Comparison of ENCODE assay signal across 8 cellular contexts in genomic region chr16:637081-638018, GRCh38. TPM values are rescaled to one million over a fixed set of nuclear protein-coding genes. Genes with fewer than 3 reads are reported as not detected.
DNase-seq lines count a peak whose midpoint lies in the region; ATAC-seq and TF ChIP-seq lines count a peak whose summit lies in the region.

No MANE protein-coding gene starts in this region.

- H3K36me3 ChIP-seq in H7 (replicated peaks; ENCODE audit: control insufficient read depth, insufficient read depth, low read length) (no peaks in the 10 kb centered on the region; the same call in none of the 2 replicates), vagina (no peaks in the 10 kb centered on the region)

- intact Hi-C loops in vagina (cut with DNase I) = no loop called here

- H3K4me1 ChIP-seq in vagina = peaks cover 38% of the 10 kb centered on the region

- no peaks in the 10 kb centered on the region for H3K9me3 ChIP-seq in vagina

- TF ChIP-seq CTCF in retinal pigment epithelial cell (conservative IDR thresholded peaks at IDR 0.05; ENCODE audit: low read depth, low read length) (no peak), vagina (IDR thresholded peaks at IDR 0.05) (peak in 1 of 3 experiments; percentile 1)

- ATAC-seq in HG03469 (IDR thresholded peaks at IDR 0.05; ENCODE audit: unreplicated experiment) = no peak

- DNase-seq in AG20443 (ENCODE audit: low spot score) (peak; percentile 99), H7 (peak; percentile 100), T follicular helper cell (ENCODE audit: low read depth) (peak; percentile 85), anterior cingulate cortex (lab: John Stamatoyannopoulos, UW) (peak in 49 of 58 donors; percentile 15 to 99 (median 95)), hepatic stellate cell (ENCODE audit: low spot score) (peak; percentile 99), retinal pigment epithelial cell (ENCODE audit: low read depth) (no peak), vagina (ENCODE audit: extremely low spot score in 2 of 2) (no peak)

- no peak for TF ChIP-seq POLR2A in vagina (IDR thresholded peaks at IDR 0.05)

- H3K27ac ChIP-seq in vagina = peak overlapping the region; percentile 99

- H3K4me3 ChIP-seq in H7 (ENCODE audit: insufficient read depth, low read depth, low read length) (peak overlapping the region; percentile 92), retinal pigment epithelial cell (ENCODE audit: low read length) (peak overlapping the region; percentile 77), vagina (peak overlapping the region; percentile 69 to 96)

- H3K27me3 ChIP-seq in H7 (ENCODE audit: control insufficient read depth, insufficient read depth, low read length) (peaks cover 1% of the 10 kb centered on the region), vagina (no peaks in the 10 kb centered on the region)

RNA-seq across cellular contexts. Expression of gene METTL26, which starts 1.2 kb away (rescaled TPM):
- total RNA-seq in H7 (2014; rRNA removed; shearing (Covaris generic)) = 129 and 135 TPM in 2 replicates
- total RNA-seq in vagina = 187 TPM

RNA-seq across cellular contexts. Expression of gene MCRIP2, which starts 4.3 kb away (rescaled TPM):
- 71.5 and 83.1 TPM in 2 replicates for total RNA-seq in H7 (2014; rRNA removed; shearing (Covaris generic))
- 27.0 TPM for total RNA-seq in vagina

RNA-seq across cellular contexts. Expression of gene WFIKKN1, which starts 6.6 kb away (rescaled TPM):
- 4.5 and 5.5 TPM in 2 replicates for total RNA-seq in H7 (2014; rRNA removed; shearing (Covaris generic))
- total RNA-seq in vagina = 3.2 TPM

RNA-seq across cellular contexts. Expression of gene WDR90, which starts 11.8 kb away (rescaled TPM):
- total RNA-seq in H7 (2014; rRNA removed; shearing (Covaris generic)) = 35.3 and 38.3 TPM in 2 replicates
- total RNA-seq in vagina = 34.9 TPM

RNA-seq across cellular contexts. Expression of gene RHOT2, which starts 30.6 kb away (rescaled TPM):
- total RNA-seq in H7 (2014; rRNA removed; shearing (Covaris generic)) = 164 and 174 TPM in 2 replicates
- 91.1 TPM for total RNA-seq in vagina

Comparison
In these comparisons a context has a peak if more than half of its experiments do, and no peak if none do; other contexts are left out.
1. DNase-seq: peak in AG20443 (single experiment), H7 (single experiment), T follicular helper cell (single experiment), anterior cingulate cortex (49 of 58) and hepatic stellate cell (single experiment); none in retinal pigment epithelial cell (single experiment) and vagina (0 of 2).
2. Peak in every context shown above with its lines, with median percentiles within 50 percentile points of each other: H3K4me3 ChIP-seq.